Comparison of ENCODE assay signal across 8 cellular contexts in the genomic region with DNA sequence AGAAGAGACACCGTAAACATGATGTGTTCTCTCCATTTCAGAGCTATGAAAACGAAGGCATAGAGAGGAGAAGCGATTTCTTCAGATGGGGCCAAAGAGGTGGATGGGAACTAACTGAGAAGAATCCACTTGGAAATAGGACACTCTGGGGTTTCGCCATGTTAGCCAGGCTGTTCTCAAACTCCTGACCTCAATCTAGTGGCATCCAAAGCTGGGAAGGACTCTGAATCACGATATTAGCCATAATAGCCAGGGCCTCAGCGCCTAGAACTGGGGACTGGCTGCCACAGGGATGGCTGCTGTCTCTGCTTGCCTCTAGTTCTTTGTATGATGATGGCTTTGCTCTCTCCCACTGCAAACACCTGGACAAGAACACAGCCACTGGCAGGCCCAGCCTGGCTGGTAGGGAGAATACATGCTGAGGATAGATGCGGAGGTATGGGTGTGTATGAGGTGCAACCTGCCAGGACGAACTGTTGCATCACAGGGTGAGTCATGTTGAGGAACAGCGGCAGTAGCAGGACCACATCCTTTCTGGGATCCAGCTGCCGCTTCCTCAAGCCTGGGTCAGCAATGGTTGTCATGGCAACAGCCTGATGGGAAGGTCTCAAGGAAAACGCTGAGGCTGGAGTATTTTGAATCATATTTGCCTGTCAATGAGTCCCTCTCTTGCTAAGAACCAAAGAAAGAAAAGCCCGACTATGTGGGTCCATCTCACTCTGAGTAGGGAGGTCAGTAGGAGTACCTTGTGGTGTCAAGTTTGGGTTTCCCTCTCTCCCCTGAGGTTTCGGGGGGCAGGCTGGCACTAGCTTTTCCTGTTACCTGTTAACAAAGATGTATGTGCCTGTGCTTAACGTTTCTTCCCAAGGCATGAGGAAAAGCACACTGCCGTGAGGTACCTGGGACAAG. TPM values are rescaled to one million over a fixed set of nuclear protein-coding genes. Genes with fewer than 3 reads are reported as not detected.
A peak's percentile ranks its signal among the peaks of the same experiment; 100 is the strongest.
DNase-seq lines count a peak whose midpoint lies in the region; ATAC-seq, FAIRE-seq and TF ChIP-seq lines count a peak whose summit lies in the region.

No MANE protein-coding gene starts in this region.

- FAIRE-seq in H54 (lab: Jason Lieb, UNC): peak; percentile 69
- no peak for FAIRE-seq in H1 (lab: Jason Lieb, UNC)

- no peaks in the 10 kb centered on the region for H4K20me1 ChIP-seq in H1 (replicated peaks in 1 of 2; ENCODE audit: control insufficient read depth in 1 of 2, insufficient read depth in 2 of 2, low read length in 2 of 2)
- no peaks in the 10 kb centered on the region for H4K20me1 ChIP-seq in osteoblast (ENCODE audit: insufficient read depth, low read length)

- no peak for TF ChIP-seq RAD21 in H1 (IDR thresholded peaks at IDR 0.05 in 1 of 2, conservative IDR thresholded peaks at IDR 0.05 in 1 of 2; ENCODE audit: low read depth in 2 of 2, low read length in 2 of 2)

- CTCF ChIA-PET in H1 (lab: Charles Lee; ENCODE audit: partially characterized antibody): interaction anchor here (0.6 to 3.8 kb wide), 12 partner anchors 8 to 610 kb away, joined by 3 to 25 read pairs (median 4); a partner anchor contains a TSS

- peaks cover 0 to 6% (median under 1%) of the 10 kb centered on the region in 4 experiments; a peak in 4 of 7 replicates for H3K4me1 ChIP-seq in H1 (replicated peaks in 1 of 4; ENCODE audit: control insufficient read depth in 3 of 4, insufficient read depth in 4 of 4, low read length in 3 of 4)
- peaks cover 4% of the 10 kb centered on the region for H3K4me1 ChIP-seq in osteoblast (ENCODE audit: insufficient read depth, low read length)

- no peak overlapping the region for H4K91ac ChIP-seq in H1 (replicated peaks; ENCODE audit: insufficient read length, low read length)

- TF ChIP-seq POLR2A in H54 (IDR thresholded peaks at IDR 0.05; ENCODE audit: low read depth, low read length) (no peak), H1 (IDR thresholded peaks at IDR 0.05; ENCODE audit: control extremely low read depth in 1 of 2, low read depth in 2 of 2, low read length in 2 of 2) (no peak)

- no peak overlapping the region for H2AK5ac ChIP-seq in H1 (ENCODE audit: low read depth, low read length)

- H3K23me2 ChIP-seq in H1 (ENCODE audit: low read depth, low read length): peaks cover 5% of the 10 kb centered on the region; the same call in 1 of the 2 replicates

- no peak overlapping the region for H3K4ac ChIP-seq in H1 (replicated peaks; ENCODE audit: insufficient read length, low read depth, low read length)

- no peaks in the 10 kb centered on the region; a peak in 3 of 7 replicates for H3K27me3 ChIP-seq in H1 (replicated peaks in 1 of 4; ENCODE audit: control insufficient read depth in 3 of 4, extremely low read depth in 1 of 4, insufficient read depth in 3 of 4, low read length in 3 of 4)
- peaks cover 10% of the 10 kb centered on the region for H3K27me3 ChIP-seq in osteoblast (ENCODE audit: insufficient read depth, low read length)

- H2BK120ac ChIP-seq in H1 (replicated peaks; ENCODE audit: low read depth, low read length): no peak overlapping the region

- H4K8ac ChIP-seq in H1 (ENCODE audit: extremely low read depth, insufficient read depth, low read length): no peak overlapping the region

- H2BK5ac ChIP-seq in H1 (ENCODE audit: low read depth, low read length): no peak overlapping the region

- POLR2A ChIA-PET in H1 (lab: Charles Lee; ENCODE audit: partially characterized antibody): interaction anchor here (0.5 to 1.4 kb wide), 4 partner anchors 14 to 812 kb away, joined by 3 to 4 read pairs (median 4); no protein-coding TSS in a partner anchor

- H3K4me2 ChIP-seq in H1 (ENCODE audit: insufficient read depth in 1 of 2, low read depth in 2 of 2, low read length in 2 of 2) (no peak overlapping the region), osteoblast (ENCODE audit: insufficient read depth, low read length) (no peak overlapping the region)

- H3K56ac ChIP-seq in H1 (replicated peaks; ENCODE audit: insufficient read length, low read depth, low read length): no peak overlapping the region

- H2BK15ac ChIP-seq in H1 (ENCODE audit: low read length): no peak overlapping the region

- H3K18ac ChIP-seq in H1 (ENCODE audit: extremely low read depth, low read length): no peak overlapping the region

- H3K79me2 ChIP-seq in H1 (ENCODE audit: control insufficient read depth in 1 of 2, insufficient read depth in 2 of 2, low read length in 2 of 2) (no peaks in the 10 kb centered on the region), osteoblast (ENCODE audit: insufficient read depth, low read length) (no peaks in the 10 kb centered on the region)

- H3K4me3 ChIP-seq in H1 (ENCODE audit: extremely low read depth in 1 of 4, insufficient read depth in 2 of 4, low read depth in 3 of 4, low read length in 4 of 4) (no peak overlapping the region), osteoblast (ENCODE audit: insufficient read depth, low read length) (no peak overlapping the region)

- no peak overlapping the region for H3K9ac ChIP-seq in H1 (replicated peaks in 1 of 4; ENCODE audit: extremely low read depth in 1 of 4, low read depth in 3 of 4, low read length in 3 of 4)

- WGBS in H1 (ENCODE audit: extremely low coverage in 1 of 2, insufficient coverage in 1 of 2, insufficient read length in 1 of 2, insufficient replicate concordance in 2 of 2, low coverage in 1 of 2, low lambda C conversion rate in 2 of 2, missing lambda C conversion rate in 1 of 2), 2 experiments: 76% methylated on average over 15 of the region's 15 CpGs; no CpG with 5 or more reads in 1 of the 2 experiments

- DNase-seq in AG20443 (ENCODE audit: low spot score) (peak; percentile 67), H54 (ENCODE audit: insufficient read length, low spot score) (peak; percentile 72), SK-N-DZ (ENCODE audit: low spot score) (peak; percentile 78), H1 (ENCODE audit: low read depth in 1 of 2, low spot score in 2 of 2) (no peak), osteoblast (ENCODE audit: insufficient read length, low spot score, missing footprints) (peak; percentile 94)

- H3K79me1 ChIP-seq in H1 (ENCODE audit: low read depth, low read length): no peaks in the 10 kb centered on the region

- H3K23ac ChIP-seq in H1 (ENCODE audit: insufficient read length): no peak overlapping the region

- H2BK20ac ChIP-seq in H1 (ENCODE audit: low read length): no peak overlapping the region

- H3K36me3 ChIP-seq in H1 (ENCODE audit: control insufficient read depth in 2 of 4, insufficient read depth in 4 of 4, low read length in 3 of 4) (no peaks in the 10 kb centered on the region), osteoblast (ENCODE audit: insufficient read depth, low read length) (no peaks in the 10 kb centered on the region)

- no peak overlapping the region for H4K5ac ChIP-seq in H1 (ENCODE audit: insufficient read length, low read depth, low read length)

- TF ChIP-seq EP300 in H1 (IDR thresholded peaks at IDR 0.05; ENCODE audit: borderline replicate concordance in 1 of 2, low read depth in 2 of 2, low read length in 2 of 2): no peak

- H3K14ac ChIP-seq in H1 (ENCODE audit: insufficient read length): no peak overlapping the region

- H2AFZ ChIP-seq in H1 (ENCODE audit: low read length) (no peak overlapping the region), osteoblast (ENCODE audit: low read length) (no peak overlapping the region)

- H3K27ac ChIP-seq in H1 (ENCODE audit: low read depth, low read length) (no peak overlapping the region), osteoblast (ENCODE audit: low read depth, low read length) (no peak overlapping the region)

- TF ChIP-seq CTCF in H1 (IDR thresholded peaks at IDR 0.05; ENCODE audit: control extremely low read depth in 1 of 3, insufficient read depth in 1 of 3, low read depth in 1 of 3, low read length in 3 of 3) (no peak), osteoblast (IDR thresholded peaks at IDR 0.05; ENCODE audit: extremely low read depth, low read depth, low read length) (no peak)

- H3K9me3 ChIP-seq in H1 (ENCODE audit: insufficient read depth in 2 of 2, low read depth in 1 of 2, low read length in 1 of 2) (no peaks in the 10 kb centered on the region), osteoblast (ENCODE audit: low read depth, low read length) (no peaks in the 10 kb centered on the region)

- no peak for ATAC-seq in GM19397 (IDR thresholded peaks at IDR 0.05; ENCODE audit: unreplicated experiment)
- ATAC-seq in GM19452 (IDR thresholded peaks at IDR 0.05; ENCODE audit: unreplicated experiment): no peak
- ATAC-seq in HG03159 (IDR thresholded peaks at IDR 0.05; ENCODE audit: unreplicated experiment): no peak

- H2BK12ac ChIP-seq in H1 (ENCODE audit: low read depth, low read length): no peak overlapping the region

TF ChIP-seq in H1, 55 proteins besides CTCF, POLR2A, EP300 and RAD21:
- TF ChIP-seq CEBPB (IDR thresholded peaks at IDR 0.05; ENCODE audit: low read depth, low read length) (peak; percentile 48; the same call in 1 of the 2 replicates), TAF1 (IDR thresholded peaks at IDR 0.05; ENCODE audit: low read depth, low read length) (no peak), RFX5 (IDR thresholded peaks at IDR 0.05; ENCODE audit: borderline replicate concordance, low read depth, low read length) (no peak)

RNA-seq across cellular contexts. Expression of a gene that starts 31.1 kb away (rescaled TPM):
- polyA plus RNA-seq in SK-N-DZ (2014; cell fraction: cytosol; rRNA removed): 5.1 and 7.3 TPM in 2 replicates
- 4.1 and 4.8 TPM in 2 replicates for polyA plus RNA-seq in SK-N-DZ (2014; cell fraction: nucleus; rRNA removed)
- total RNA-seq in H1 (2021; fragmentation: NEBNext Ultra II Directional; extraction: Animal tissue kit (Norgen Biotek cat#: 25700)): 2.8 and 2.9 TPM in 2 replicates
- polyA plus RNA-seq in H1 (2011; rRNA removed): 0.62 and 1.4 TPM in 2 replicates
- 0.93 TPM for polyA plus RNA-seq in H1 (2011; cell fraction: cytosol; rRNA removed)
- 2.1 TPM for polyA plus RNA-seq in H1 (2011; cell fraction: nucleus; rRNA removed)
- 2.0 to 2.3 TPM (median 2.1 TPM) in 4 replicates for polyA plus RNA-seq in H1 (2012, experiment 1 of 2)
- polyA plus RNA-seq in H1 (2012, experiment 2 of 2): 1.7 TPM
- polyA plus RNA-seq in H1 (2013, experiment 1 of 2): 1.4 TPM
- 1.2 TPM for polyA plus RNA-seq in H1 (2013, experiment 2 of 2)
- 1.8 and 2.2 TPM in 2 replicates for polyA minus RNA-seq in H1 (2011; rRNA and poly(A)+ RNA removed)
- 1.9 TPM for polyA minus RNA-seq in H1 (2011; cell fraction: cytosol; rRNA and poly(A)+ RNA removed)
- polyA minus RNA-seq in H1 (2011; cell fraction: nucleus; rRNA and poly(A)+ RNA removed): 6.2 TPM
- total RNA-seq in osteoblast: not detected in 2 replicates

RNA-seq across cellular contexts. Expression of a gene that starts 59.1 kb away (rescaled TPM):
- 0.10 and 0.12 TPM in 2 replicates for polyA plus RNA-seq in SK-N-DZ (2014; cell fraction: cytosol; rRNA removed)
- polyA plus RNA-seq in SK-N-DZ (2014; cell fraction: nucleus; rRNA removed): not detected in 2 replicates
- 0.48 and 0.67 TPM in 2 replicates for total RNA-seq in H1 (2021; fragmentation: NEBNext Ultra II Directional; extraction: Animal tissue kit (Norgen Biotek cat#: 25700))
- polyA plus RNA-seq in H1 (2011; rRNA removed): 0.24 and 0.42 TPM in 2 replicates
- polyA plus RNA-seq in H1 (2011; cell fraction: cytosol; rRNA removed): 0.54 TPM
- polyA plus RNA-seq in H1 (2011; cell fraction: nucleus; rRNA removed): 0.97 TPM
- polyA plus RNA-seq in H1 (2012, experiment 1 of 2): 0.60 to 0.72 TPM (median 0.70 TPM) in 4 replicates
- 0.30 TPM for polyA plus RNA-seq in H1 (2012, experiment 2 of 2)
- 0.41 TPM for polyA plus RNA-seq in H1 (2013, experiment 1 of 2)
- 0.42 TPM for polyA plus RNA-seq in H1 (2013, experiment 2 of 2)
- 0.29 and 0.54 TPM in 2 replicates for polyA minus RNA-seq in H1 (2011; rRNA and poly(A)+ RNA removed)
- polyA minus RNA-seq in H1 (2011; cell fraction: cytosol; rRNA and poly(A)+ RNA removed): not detected
- polyA minus RNA-seq in H1 (2011; cell fraction: nucleus; rRNA and poly(A)+ RNA removed): 1.00 TPM
- total RNA-seq in osteoblast: under 0.01 TPM in 2 replicates

Comparison
In these comparisons a context has a peak if more than half of its experiments do, and no peak if none do; other contexts are left out.
1. DNase-seq: peak in AG20443 (single experiment), H54 (single experiment), SK-N-DZ (single experiment) and osteoblast (single experiment); none in H1 (0 of 2).